In the genomic region with DNA sequence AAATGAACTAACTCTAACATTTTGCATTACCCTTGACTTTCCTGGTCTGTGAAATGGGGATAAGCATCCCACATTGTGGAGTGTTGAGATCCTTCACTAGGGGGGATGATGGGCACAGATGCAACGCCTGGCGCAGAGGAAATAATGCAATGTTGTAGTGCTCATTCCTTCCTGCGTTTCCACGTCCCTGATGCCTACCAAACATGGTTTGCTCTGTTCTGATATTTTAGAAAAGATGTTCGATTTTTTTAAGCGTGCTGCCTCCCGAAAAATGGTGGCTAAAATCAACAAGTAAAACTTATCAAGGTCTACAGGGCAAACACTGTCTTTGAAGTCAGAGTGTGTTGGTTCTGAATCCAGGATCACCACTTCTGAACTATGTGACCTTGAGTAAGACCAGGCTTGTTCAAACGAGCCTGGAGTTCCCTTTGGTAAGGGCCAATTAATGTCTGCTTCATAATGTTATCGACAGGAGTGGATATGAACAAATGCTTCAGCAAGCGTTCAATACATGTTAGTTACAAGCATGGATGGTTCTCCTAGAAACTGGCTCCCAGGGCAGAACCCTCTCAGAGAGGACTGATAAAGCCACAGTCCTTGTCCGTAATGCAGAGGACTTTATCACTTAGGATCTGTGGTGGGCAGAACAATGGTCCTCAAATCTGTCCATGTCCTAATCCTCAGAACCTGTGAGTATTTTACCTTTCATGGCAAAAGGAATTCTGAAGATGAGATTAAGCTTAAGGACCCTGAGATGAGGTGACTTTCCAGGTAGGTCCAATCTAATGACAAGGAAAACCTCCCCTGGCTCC, we compare ENCODE assay signal across 1 cellular context.
TF ChIP-seq lines count a peak whose summit lies in the region.

No MANE protein-coding gene starts in this region.

TF ChIP-seq in HepG2, 621 proteins besides CTCF, POLR2A, EP300 and RAD21 (continued from another document and continues in another):
- TF ChIP-seq, protein P1, sequence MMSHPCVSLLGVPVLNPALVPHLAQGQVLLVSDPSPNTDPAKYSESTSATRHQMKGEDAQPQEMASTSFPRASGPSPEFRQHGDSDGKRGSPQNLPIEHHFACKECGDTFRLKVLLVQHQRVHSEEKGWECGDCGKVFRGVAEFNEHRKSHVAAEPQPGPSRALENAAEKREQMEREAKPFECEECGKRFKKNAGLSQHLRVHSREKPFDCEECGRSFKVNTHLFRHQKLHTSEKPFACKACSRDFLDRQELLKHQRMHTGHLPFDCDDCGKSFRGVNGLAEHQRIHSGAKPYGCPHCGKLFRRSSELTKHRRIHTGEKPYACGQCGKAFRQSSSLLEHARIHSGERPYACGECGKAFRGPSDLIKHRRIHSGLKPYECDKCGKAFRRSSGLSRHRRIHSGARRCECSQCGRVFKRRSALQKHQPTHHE (CRISPR knock-in tag; IDR thresholded peaks at IDR 0.05; ENCODE audit: borderline replicate concordance): no peak
- TF ChIP-seq CBX5 (CRISPR knock-in tag; IDR thresholded peaks at IDR 0.05; ENCODE audit: borderline replicate concordance): peak; percentile 36; the same call in 1 of the 2 replicates
- TF ChIP-seq ZNF496 (CRISPR knock-in tag; IDR thresholded peaks at IDR 0.05; ENCODE audit: insufficient replicate concordance): no peak
- no peak for TF ChIP-seq TOE1 (CRISPR knock-in tag; IDR thresholded peaks at IDR 0.05)
- 0 out of 2 replicates have a peak, but pooled peaks have one; percentile 50 for TF ChIP-seq KMT2B (CRISPR knock-in tag; IDR thresholded peaks at IDR 0.05)
- TF ChIP-seq, protein P2, sequence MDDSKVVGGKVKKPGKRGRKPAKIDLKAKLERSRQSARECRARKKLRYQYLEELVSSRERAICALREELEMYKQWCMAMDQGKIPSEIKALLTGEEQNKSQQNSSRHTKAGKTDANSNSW (CRISPR knock-in tag; IDR thresholded peaks at IDR 0.05; ENCODE audit: borderline replicate concordance): no peak
- no peak for TF ChIP-seq ZNF235 (CRISPR knock-in tag; IDR thresholded peaks at IDR 0.05; ENCODE audit: borderline replicate concordance)
- 0 out of 2 replicates have a peak, but pooled peaks have one; percentile 57 for TF ChIP-seq ZBTB39 (CRISPR knock-in tag; IDR thresholded peaks at IDR 0.05)
- TF ChIP-seq PBX3 (CRISPR knock-in tag; IDR thresholded peaks at IDR 0.05; ENCODE audit: borderline replicate concordance): no peak
- no peak for TF ChIP-seq SMAD1 (CRISPR knock-in tag; IDR thresholded peaks at IDR 0.05; ENCODE audit: borderline replicate concordance, low read depth)
- no peak for TF ChIP-seq EED (CRISPR knock-in tag; IDR thresholded peaks at IDR 0.05)
- no peak for TF ChIP-seq ZNF317 (CRISPR knock-in tag; IDR thresholded peaks at IDR 0.05)
- peak; percentile 74 for TF ChIP-seq IRF2 (CRISPR knock-in tag; IDR thresholded peaks at IDR 0.05)
- peak; percentile 88 for TF ChIP-seq NCOA2 (CRISPR knock-in tag; IDR thresholded peaks at IDR 0.05)
- no peak for TF ChIP-seq ARHGAP35 (CRISPR knock-in tag; IDR thresholded peaks at IDR 0.05; ENCODE audit: borderline replicate concordance)
- no peak for TF ChIP-seq ZMAT5 (CRISPR knock-in tag; IDR thresholded peaks at IDR 0.05; ENCODE audit: borderline replicate concordance, low read depth)
- TF ChIP-seq, protein P3, sequence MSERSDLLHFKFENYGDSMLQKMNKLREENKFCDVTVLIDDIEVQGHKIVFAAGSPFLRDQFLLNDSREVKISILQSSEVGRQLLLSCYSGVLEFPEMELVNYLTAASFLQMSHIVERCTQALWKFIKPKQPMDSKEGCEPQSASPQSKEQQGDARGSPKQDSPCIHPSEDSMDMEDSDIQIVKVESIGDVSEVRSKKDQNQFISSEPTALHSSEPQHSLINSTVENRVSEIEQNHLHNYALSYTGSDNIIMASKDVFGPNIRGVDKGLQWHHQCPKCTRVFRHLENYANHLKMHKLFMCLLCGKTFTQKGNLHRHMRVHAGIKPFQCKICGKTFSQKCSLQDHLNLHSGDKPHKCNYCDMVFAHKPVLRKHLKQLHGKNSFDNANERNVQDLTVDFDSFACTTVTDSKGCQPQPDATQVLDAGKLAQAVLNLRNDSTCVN (CRISPR knock-in tag; IDR thresholded peaks at IDR 0.05; ENCODE audit: borderline replicate concordance): no peak
- TF ChIP-seq, protein P4, sequence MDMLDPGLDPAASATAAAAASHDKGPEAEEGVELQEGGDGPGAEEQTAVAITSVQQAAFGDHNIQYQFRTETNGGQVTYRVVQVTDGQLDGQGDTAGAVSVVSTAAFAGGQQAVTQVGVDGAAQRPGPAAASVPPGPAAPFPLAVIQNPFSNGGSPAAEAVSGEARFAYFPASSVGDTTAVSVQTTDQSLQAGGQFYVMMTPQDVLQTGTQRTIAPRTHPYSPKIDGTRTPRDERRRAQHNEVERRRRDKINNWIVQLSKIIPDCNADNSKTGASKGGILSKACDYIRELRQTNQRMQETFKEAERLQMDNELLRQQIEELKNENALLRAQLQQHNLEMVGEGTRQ (IDR thresholded peaks at IDR 0.05; ENCODE audit: low read depth, low read length): no peak
- TF ChIP-seq, protein P4 (CRISPR knock-in tag; IDR thresholded peaks at IDR 0.05; ENCODE audit: borderline replicate concordance): no peak
- peak in 1 of 2 experiments; percentile 27; a peak in 1 of 4 replicates for TF ChIP-seq KLF16 (CRISPR knock-in tag; IDR thresholded peaks at IDR 0.05)
- TF ChIP-seq RERE (CRISPR knock-in tag; IDR thresholded peaks at IDR 0.05; ENCODE audit: low read depth): peak; percentile 35; the same call in 1 of the 2 replicates
- no peak for TF ChIP-seq ZNF607 (CRISPR knock-in tag; IDR thresholded peaks at IDR 0.05; ENCODE audit: borderline replicate concordance)
- TF ChIP-seq HDAC2 (CRISPR knock-in tag; IDR thresholded peaks at IDR 0.05): peak; percentile 82
- peak; percentile 30 for TF ChIP-seq YY1 (IDR thresholded peaks at IDR 0.05; ENCODE audit: insufficient read depth, insufficient replicate concordance, low read depth, low read length)
- no peak for TF ChIP-seq HNRNPL (IDR thresholded peaks at IDR 0.05; ENCODE audit: low read depth, low read length)
- peak; percentile 51; the same call in 1 of the 2 replicates for TF ChIP-seq ELF3 (CRISPR knock-in tag; IDR thresholded peaks at IDR 0.05)
- 0 out of 2 replicates have a peak, but pooled peaks have one; percentile 34 for TF ChIP-seq ZNF431 (CRISPR knock-in tag; IDR thresholded peaks at IDR 0.05; ENCODE audit: borderline replicate concordance, low read depth)
- no peak for TF ChIP-seq ZNF776 (CRISPR knock-in tag; IDR thresholded peaks at IDR 0.05)
- no peak for TF ChIP-seq ZBTB37 (CRISPR knock-in tag; IDR thresholded peaks at IDR 0.05)
- TF ChIP-seq PAXIP1 (CRISPR knock-in tag; conservative IDR thresholded peaks at IDR 0.05): peak; percentile 84
- TF ChIP-seq BHLHE40 (IDR thresholded peaks at IDR 0.05; ENCODE audit: low read length): no peak; the same call in 1 of the 2 replicates
